Comparison of ENCODE assay signal across 1 cellular context in the genomic region with DNA sequence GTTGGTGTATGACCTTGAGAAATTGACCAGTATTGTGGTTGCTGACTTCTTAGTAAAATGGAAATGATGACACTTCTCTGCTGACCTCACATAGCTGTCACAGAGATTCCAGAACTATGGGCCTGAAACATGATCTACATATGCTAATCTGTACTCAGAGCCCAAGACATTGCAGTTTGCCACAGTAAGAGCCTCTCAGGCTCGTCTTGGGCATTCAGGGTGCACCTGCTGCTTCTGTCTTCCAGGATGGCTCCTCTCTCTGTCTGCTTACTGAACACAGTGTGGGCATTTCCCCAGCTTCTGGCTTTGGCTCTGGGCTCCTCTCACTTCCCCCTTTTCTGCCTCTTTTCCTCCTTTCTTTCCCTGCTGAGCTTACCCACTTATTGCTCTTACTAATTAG.
TF ChIP-seq lines count a peak whose summit lies in the region.

No MANE protein-coding gene starts in this region.

TF ChIP-seq in H1, 55 proteins besides CTCF, POLR2A, EP300 and RAD21 (continued from another document):
- TF ChIP-seq MAX (IDR thresholded peaks at IDR 0.05) (no peak), NANOG (IDR thresholded peaks at IDR 0.05; ENCODE audit: insufficient read depth, low read depth, low read length, poor library complexity, severe bottlenecking) (no peak), YY1 (IDR thresholded peaks at IDR 0.05; ENCODE audit: low read depth, low read length) (no peak), POLR2AphosphoS5 (IDR thresholded peaks at IDR 0.05; ENCODE audit: low read depth, low read length) (no peak), KDM1A (IDR thresholded peaks at IDR 0.05; ENCODE audit: borderline replicate concordance, low read length) (no peak)
